Comparison of ENCODE assay signal across 1 cellular context in the genomic region with DNA sequence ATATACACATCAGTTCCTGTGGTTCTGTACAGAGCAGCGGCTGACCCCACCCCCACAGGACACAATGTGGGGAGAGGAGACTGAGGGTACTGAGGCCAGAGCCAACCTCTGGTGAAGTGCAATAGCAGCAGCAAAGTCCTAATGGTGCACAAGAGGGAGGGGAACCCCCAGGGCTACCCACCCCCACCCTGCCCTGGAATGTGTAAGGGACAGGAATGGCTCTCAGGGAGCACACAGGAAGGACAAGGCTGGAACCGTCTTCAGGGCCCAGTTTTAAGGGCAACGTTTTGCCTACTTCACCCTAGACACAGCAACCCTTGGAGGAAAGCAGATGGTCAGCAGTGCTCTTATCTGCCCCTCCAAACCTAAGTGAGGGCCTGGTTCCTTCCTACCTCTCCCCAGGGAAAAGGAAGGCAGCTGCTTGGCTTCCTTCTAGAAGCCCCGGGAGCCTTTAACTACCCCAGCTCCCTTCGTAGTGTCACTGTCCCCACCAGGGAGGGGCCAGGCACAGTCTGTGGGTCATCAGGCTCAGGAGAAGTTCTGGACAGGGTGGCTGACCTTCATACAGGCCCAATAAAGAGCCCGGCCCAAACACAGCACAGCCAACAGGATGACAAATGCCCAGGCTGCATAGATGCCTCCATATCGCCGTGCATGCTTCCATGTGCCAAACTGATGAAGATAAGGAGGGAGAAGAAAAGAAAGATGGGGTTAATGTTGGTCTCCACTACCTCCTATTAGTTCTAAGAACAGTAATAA.
TF ChIP-seq lines count a peak whose summit lies in the region.

No MANE protein-coding gene starts in this region.

TF ChIP-seq in HepG2, 621 proteins besides CTCF, POLR2A, EP300 and RAD21:
- TF ChIP-seq ZC3H4 (CRISPR knock-in tag; IDR thresholded peaks at IDR 0.05; ENCODE audit: borderline replicate concordance), result peak; percentile 80; the same call in 1 of the 2 replicates
- peak; percentile 63 for TF ChIP-seq RBFOX2 (IDR thresholded peaks at IDR 0.05; ENCODE audit: low read depth, low read length)
- peak; percentile 6 for TF ChIP-seq TEAD3 (CRISPR knock-in tag; optimal IDR thresholded peaks at IDR 0.05; ENCODE audit: borderline replicate concordance)
- TF ChIP-seq SALL2 (CRISPR knock-in tag; IDR thresholded peaks at IDR 0.05), result 0 out of 2 replicates have a peak, but pooled peaks have one; percentile 60
- no peak for TF ChIP-seq ZNF326 (CRISPR knock-in tag; IDR thresholded peaks at IDR 0.05; ENCODE audit: borderline replicate concordance)
- TF ChIP-seq, protein P1, sequence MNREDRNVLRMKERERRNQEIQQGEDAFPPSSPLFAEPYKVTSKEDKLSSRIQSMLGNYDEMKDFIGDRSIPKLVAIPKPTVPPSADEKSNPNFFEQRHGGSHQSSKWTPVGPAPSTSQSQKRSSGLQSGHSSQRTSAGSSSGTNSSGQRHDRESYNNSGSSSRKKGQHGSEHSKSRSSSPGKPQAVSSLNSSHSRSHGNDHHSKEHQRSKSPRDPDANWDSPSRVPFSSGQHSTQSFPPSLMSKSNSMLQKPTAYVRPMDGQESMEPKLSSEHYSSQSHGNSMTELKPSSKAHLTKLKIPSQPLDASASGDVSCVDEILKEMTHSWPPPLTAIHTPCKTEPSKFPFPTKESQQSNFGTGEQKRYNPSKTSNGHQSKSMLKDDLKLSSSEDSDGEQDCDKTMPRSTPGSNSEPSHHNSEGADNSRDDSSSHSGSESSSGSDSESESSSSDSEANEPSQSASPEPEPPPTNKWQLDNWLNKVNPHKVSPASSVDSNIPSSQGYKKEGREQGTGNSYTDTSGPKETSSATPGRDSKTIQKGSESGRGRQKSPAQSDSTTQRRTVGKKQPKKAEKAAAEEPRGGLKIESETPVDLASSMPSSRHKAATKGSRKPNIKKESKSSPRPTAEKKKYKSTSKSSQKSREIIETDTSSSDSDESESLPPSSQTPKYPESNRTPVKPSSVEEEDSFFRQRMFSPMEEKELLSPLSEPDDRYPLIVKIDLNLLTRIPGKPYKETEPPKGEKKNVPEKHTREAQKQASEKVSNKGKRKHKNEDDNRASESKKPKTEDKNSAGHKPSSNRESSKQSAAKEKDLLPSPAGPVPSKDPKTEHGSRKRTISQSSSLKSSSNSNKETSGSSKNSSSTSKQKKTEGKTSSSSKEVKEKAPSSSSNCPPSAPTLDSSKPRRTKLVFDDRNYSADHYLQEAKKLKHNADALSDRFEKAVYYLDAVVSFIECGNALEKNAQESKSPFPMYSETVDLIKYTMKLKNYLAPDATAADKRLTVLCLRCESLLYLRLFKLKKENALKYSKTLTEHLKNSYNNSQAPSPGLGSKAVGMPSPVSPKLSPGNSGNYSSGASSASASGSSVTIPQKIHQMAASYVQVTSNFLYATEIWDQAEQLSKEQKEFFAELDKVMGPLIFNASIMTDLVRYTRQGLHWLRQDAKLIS (CRISPR knock-in tag; IDR thresholded peaks at IDR 0.05), result no peak
- peak; percentile 68 for TF ChIP-seq AGO2 (optimal IDR thresholded peaks at IDR 0.05; ENCODE audit: low read depth, low read length)
- TF ChIP-seq, protein P2, sequence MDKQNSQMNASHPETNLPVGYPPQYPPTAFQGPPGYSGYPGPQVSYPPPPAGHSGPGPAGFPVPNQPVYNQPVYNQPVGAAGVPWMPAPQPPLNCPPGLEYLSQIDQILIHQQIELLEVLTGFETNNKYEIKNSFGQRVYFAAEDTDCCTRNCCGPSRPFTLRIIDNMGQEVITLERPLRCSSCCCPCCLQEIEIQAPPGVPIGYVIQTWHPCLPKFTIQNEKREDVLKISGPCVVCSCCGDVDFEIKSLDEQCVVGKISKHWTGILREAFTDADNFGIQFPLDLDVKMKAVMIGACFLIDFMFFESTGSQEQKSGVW (CRISPR knock-in tag; IDR thresholded peaks at IDR 0.05; ENCODE audit: borderline replicate concordance), result peak; percentile 29; the same call in 1 of the 2 replicates
- TF ChIP-seq ZNF883 (CRISPR knock-in tag; IDR thresholded peaks at IDR 0.05; ENCODE audit: not compliant biosample characterization), result no peak
- TF ChIP-seq KDM2A (CRISPR knock-in tag; IDR thresholded peaks at IDR 0.05; ENCODE audit: borderline replicate concordance, low read depth), result 0 out of 2 replicates have a peak, but pooled peaks have one; percentile 30
- TF ChIP-seq ZNF138 (CRISPR knock-in tag; IDR thresholded peaks at IDR 0.05; ENCODE audit: low read depth), result no peak
- TF ChIP-seq FOXK2 (IDR thresholded peaks at IDR 0.05), result no peak
- TF ChIP-seq ZNF776 (CRISPR knock-in tag; IDR thresholded peaks at IDR 0.05), result no peak
- no peak for TF ChIP-seq ZNF512 (CRISPR knock-in tag; IDR thresholded peaks at IDR 0.05)
- TF ChIP-seq ERF (CRISPR knock-in tag; IDR thresholded peaks at IDR 0.05), result no peak
- no peak for TF ChIP-seq HDAC1 (CRISPR knock-in tag; IDR thresholded peaks at IDR 0.05)
- TF ChIP-seq ZSCAN25 (CRISPR knock-in tag; IDR thresholded peaks at IDR 0.05), result no peak
- peak; percentile 76 for TF ChIP-seq POLR2G (IDR thresholded peaks at IDR 0.05; ENCODE audit: low read depth, low read length)
- no peak for TF ChIP-seq ETV5 (CRISPR knock-in tag; IDR thresholded peaks at IDR 0.05; ENCODE audit: borderline replicate concordance)
- TF ChIP-seq PPARG (CRISPR knock-in tag; conservative IDR thresholded peaks at IDR 0.05), result no peak
- 0 out of 2 replicates have a peak, but pooled peaks have one; percentile 27 for TF ChIP-seq SSRP1 (CRISPR knock-in tag; IDR thresholded peaks at IDR 0.05)
- peak; percentile 71; the same call in 1 of the 2 replicates for TF ChIP-seq POLR2AphosphoS2 (IDR thresholded peaks at IDR 0.05; ENCODE audit: low read depth, low read length)
- TF ChIP-seq BRCA1 (CRISPR knock-in tag; IDR thresholded peaks at IDR 0.05), result no peak
- TF ChIP-seq POLR2AphosphoS5 (IDR thresholded peaks at IDR 0.05; ENCODE audit: low read depth, low read length), result peak; percentile 42; the same call in 1 of the 2 replicates
- no peak for TF ChIP-seq ZNF781 (CRISPR knock-in tag; IDR thresholded peaks at IDR 0.05; ENCODE audit: borderline replicate concordance, not compliant biosample characterization)
- TF ChIP-seq ZNF446 (CRISPR knock-in tag; IDR thresholded peaks at IDR 0.05), result no peak
- peak; percentile 91 for TF ChIP-seq RBM22 (optimal IDR thresholded peaks at IDR 0.05; ENCODE audit: low read length)
- TF ChIP-seq HOXD1 (CRISPR knock-in tag; IDR thresholded peaks at IDR 0.05), result no peak
